9 cellular contexts compared by ENCODE assay signal in genomic region chr2:230913406-230913805, GRCh38. TPM values are rescaled to one million over a fixed set of nuclear protein-coding genes. Genes with fewer than 3 reads are reported as not detected.
DNase-seq lines count a peak whose midpoint lies in the region; ATAC-seq and TF ChIP-seq lines count a peak whose summit lies in the region.
"Had no signal": no experiment of that assay in that cellular context is flagged by ENCODE, and none has a peak within 500 bp of the region (broad histone marks: within the 10 kb centered on the region; RNA-seq: fewer than 3 reads in every experiment).

No MANE protein-coding gene starts in this region.

- H3K27ac ChIP-seq in IMR-90 (ENCODE audit: insufficient read depth, low read length) (no peak overlapping the region), lower lobe of right lung (no peak overlapping the region)
- H3K27ac ChIP-seq: uterus had no signal

- H2AFZ ChIP-seq in IMR-90 (replicated peaks; ENCODE audit: low read length, poor library complexity): no peak overlapping the region

- ATAC-seq in IMR-90 (ENCODE audit: low read depth): no peak
- ATAC-seq in lower lobe of right lung: peak; percentile 51 to 53
- ATAC-seq in HG02852 (IDR thresholded peaks at IDR 0.05; ENCODE audit: unreplicated experiment): no peak
- ATAC-seq in HG03025 (IDR thresholded peaks at IDR 0.05; ENCODE audit: low FRiP score, unreplicated experiment): no peak
- no peak for ATAC-seq in GM19452 (IDR thresholded peaks at IDR 0.05; ENCODE audit: unreplicated experiment)

- H2AK5ac ChIP-seq in IMR-90 (ENCODE audit: low read depth, low read length): no peak overlapping the region

- TF ChIP-seq RAD21 in IMR-90 (IDR thresholded peaks at IDR 0.05; ENCODE audit: low read length): peak; percentile 31; the same call in 1 of the 2 replicates

- no peaks in the 10 kb centered on the region for H3K36me3 Mint-ChIP-seq in activated T-helper 2 cell treated with anti-CD3 and anti-CD28 coated beads, Interferon-gamma antibody, Interleukin-2, Interleukin-4, amounts not matched to agents 10 μg/mL and 5 μg/mL and 100 μg/mL, durations not matched to agents 14 hours and 24 hours and 36 hours (ENCODE audit: low read depth)

- H3K27me3 Mint-ChIP-seq in activated T-helper 2 cell treated with anti-CD3 and anti-CD28 coated beads, Interferon-gamma antibody, Interleukin-2, Interleukin-4, amounts not matched to agents 10 μg/mL and 5 μg/mL and 100 μg/mL, durations not matched to agents 14 hours and 24 hours and 36 hours (ENCODE audit: low read depth): peaks cover 52% of the 10 kb centered on the region

- H3K4ac ChIP-seq in IMR-90 (ENCODE audit: low read depth, low read length): no peak overlapping the region

- H3K56ac ChIP-seq in IMR-90 (ENCODE audit: extremely low read depth, insufficient read depth, low read length): no peak overlapping the region

- TF ChIP-seq CTCF in IMR-90 (conservative IDR thresholded peaks at IDR 0.05; ENCODE audit: low read depth, low read length) (peak; percentile 31; the same call in 1 of the 2 replicates), lower lobe of right lung (IDR thresholded peaks at IDR 0.05) (peak; percentile 31)

- intact Hi-C loops in IMR-90 (cut with micrococcal nuclease): no loop called here
- intact Hi-C loops in activated T-helper 2 cell treated with anti-CD3 and anti-CD28 coated beads, Interferon-gamma antibody, Interleukin-2, Interleukin-4, amounts not matched to agents 10 μg/mL and 5 μg/mL and 100 μg/mL, durations not matched to agents 14 hours and 24 hours and 36 hours (cut with micrococcal nuclease): no loop called here
- intact Hi-C loops in lower lobe of right lung (cut with DNase I): no loop called here

- H3K27me3 ChIP-seq in IMR-90 (ENCODE audit: control insufficient read depth, insufficient read depth, low read length) (peaks cover 19% of the 10 kb centered on the region), lower lobe of right lung (ENCODE audit: low read depth) (peaks cover 4% of the 10 kb centered on the region)
- H3K27me3 ChIP-seq: uterus had no signal

- POLR2A ChIA-PET in IMR-90 (lab: Charles Lee; ENCODE audit: unreplicated experiment): no interaction called here

- H3K14ac ChIP-seq in IMR-90 (replicated peaks; ENCODE audit: low read depth, low read length): no peak overlapping the region

- H2BK15ac ChIP-seq in IMR-90 (ENCODE audit: low read depth, low read length): no peak overlapping the region

- no peaks in the 10 kb centered on the region for H3K36me3 ChIP-seq in IMR-90 (ENCODE audit: control insufficient read depth, insufficient read depth, low read length)
- H3K36me3 ChIP-seq in lower lobe of right lung: no peaks in the 10 kb centered on the region
- H3K36me3 ChIP-seq: uterus had no signal

- H3K4me1 ChIP-seq in IMR-90 (ENCODE audit: control insufficient read depth, insufficient read depth, low read length) (peaks cover 3% of the 10 kb centered on the region), lower lobe of right lung (no peaks in the 10 kb centered on the region)
- H3K4me1 ChIP-seq: uterus had no signal

- dilution Hi-C loops in IMR-90 (cut with HindIII; ENCODE audit: low sequenced_read_pairs, unreplicated experiment): no loop called here

- H2BK5ac ChIP-seq in IMR-90 (ENCODE audit: low read depth, low read length, poor library complexity, severe bottlenecking): no peak overlapping the region

- peak overlapping the region; percentile 29 for H3K27ac Mint-ChIP-seq in activated T-helper 2 cell treated with anti-CD3 and anti-CD28 coated beads, Interferon-gamma antibody, Interleukin-2, Interleukin-4, amounts not matched to agents 10 μg/mL and 5 μg/mL and 100 μg/mL, durations not matched to agents 14 hours and 24 hours and 36 hours

- no peak overlapping the region for H3K4me3 ChIP-seq in IMR-90 (ENCODE audit: insufficient read depth, low read depth, low read length)
- H3K4me3 ChIP-seq in lower lobe of right lung: no peak overlapping the region
- H3K4me3 ChIP-seq: uterus had no signal

- H3K9me1 ChIP-seq in IMR-90 (ENCODE audit: insufficient read depth, low read length): peaks cover 5% of the 10 kb centered on the region; the same call in 1 of the 2 replicates

- CTCF ChIA-PET in IMR-90 (lab: Yijun Ruan, JAX): interaction anchor here (1.3 to 1.5 kb wide), 2 partner anchors 11 to 74 kb away, joined by 3 to 4 read pairs; no protein-coding TSS in a partner anchor

- H3K9ac ChIP-seq in IMR-90 (ENCODE audit: low read depth, low read length): no peak overlapping the region

- H3K9me3 ChIP-seq in IMR-90 (ENCODE audit: control insufficient read depth, insufficient read depth, low read length) (no peaks in the 10 kb centered on the region), lower lobe of right lung (no peaks in the 10 kb centered on the region)
- H3K9me3 ChIP-seq: uterus had no signal

- no peak overlapping the region for H2AK9ac ChIP-seq in IMR-90 (replicated peaks; ENCODE audit: low read depth, low read length, poor library complexity)

- peaks cover 40% of the 10 kb centered on the region for H3K4me1 Mint-ChIP-seq in activated T-helper 2 cell treated with anti-CD3 and anti-CD28 coated beads, Interferon-gamma antibody, Interleukin-2, Interleukin-4, amounts not matched to agents 10 μg/mL and 5 μg/mL and 100 μg/mL, durations not matched to agents 14 hours and 24 hours and 36 hours (ENCODE audit: low read depth)

- no CpG with 5 or more reads among the region's 2 CpGs for WGBS in IMR-90 (ENCODE audit: extremely low coverage in 2 of 2, insufficient read length in 1 of 2), 2 experiments

- TF ChIP-seq POLR2A in IMR-90 (IDR thresholded peaks at IDR 0.05; ENCODE audit: low read depth, low read length): no peak

- no peak overlapping the region for H3K23ac ChIP-seq in IMR-90 (ENCODE audit: low read depth, low read length)

- H4K20me1 ChIP-seq in IMR-90 (ENCODE audit: insufficient read depth, low read length): no peaks in the 10 kb centered on the region

- H2BK20ac ChIP-seq in IMR-90 (ENCODE audit: low read depth, low read length): no peak overlapping the region

- no peak overlapping the region for H3K4me3 Mint-ChIP-seq in activated T-helper 2 cell treated with anti-CD3 and anti-CD28 coated beads, Interferon-gamma antibody, Interleukin-2, Interleukin-4, amounts not matched to agents 10 μg/mL and 5 μg/mL and 100 μg/mL, durations not matched to agents 14 hours and 24 hours and 36 hours (ENCODE audit: low read depth)

- peak; percentile 35 for DNase-seq in Daoy (ENCODE audit: low read depth)
- DNase-seq in IMR-90: no peak
- DNase-seq in activated T-helper 2 cell treated with anti-CD3 and anti-CD28 coated beads, Interferon-gamma antibody, Interleukin-2, Interleukin-4, amounts not matched to agents 10 μg/mL and 5 μg/mL and 100 μg/mL, durations not matched to agents 14 hours and 24 hours and 36 hours (ENCODE audit: low spot score): no peak
- DNase-seq in lower lobe of right lung: peak; percentile 50
- DNase-seq in cerebellar nuclear complex (lab: John Stamatoyannopoulos, UW): no peak

- H4K8ac ChIP-seq in IMR-90 (ENCODE audit: low read depth in 2 of 2, low read length in 2 of 2): no peak overlapping the region

- H3K79me1 ChIP-seq in IMR-90 (ENCODE audit: low read depth in 1 of 2, low read length in 2 of 2): no peaks in the 10 kb centered on the region

- no TSS peak for BruUV-seq in IMR-90 (replicated peaks; lab: Mats Ljungman, UMichigan)

- H3K4me2 ChIP-seq in IMR-90 (ENCODE audit: low read depth, low read length): no peak overlapping the region

- no peak overlapping the region for H2BK120ac ChIP-seq in IMR-90 (ENCODE audit: low read depth, low read length)

- no peaks in the 10 kb centered on the region for H3K9me3 Mint-ChIP-seq in activated T-helper 2 cell treated with anti-CD3 and anti-CD28 coated beads, Interferon-gamma antibody, Interleukin-2, Interleukin-4, amounts not matched to agents 10 μg/mL and 5 μg/mL and 100 μg/mL, durations not matched to agents 14 hours and 24 hours and 36 hours

- no peak overlapping the region for H3K18ac ChIP-seq in IMR-90 (ENCODE audit: low read depth, low read length)

- in situ Hi-C loops in IMR-90 (cut with MboI; ENCODE audit: low sequenced_read_pairs): no loop called here

- no peak overlapping the region for H4K91ac ChIP-seq in IMR-90 (ENCODE audit: insufficient read depth, low read depth, low read length)

- H4K5ac ChIP-seq in IMR-90 (ENCODE audit: low read depth, low read length): no peak overlapping the region

TF ChIP-seq in IMR-90, 13 proteins besides CTCF, POLR2A, EP300 and RAD21 (continues in another document):
- no peak for TF ChIP-seq FOS (IDR thresholded peaks at IDR 0.05; ENCODE audit: low read depth, low read length)
- TF ChIP-seq MAZ (IDR thresholded peaks at IDR 0.05; ENCODE audit: borderline replicate concordance, low read depth, low read length): no peak
- TF ChIP-seq RFX5 (IDR thresholded peaks at IDR 0.05; ENCODE audit: low read depth, low read length): no peak
- TF ChIP-seq USF2 (IDR thresholded peaks at IDR 0.05; ENCODE audit: low read depth, low read length): no peak
- TF ChIP-seq CEBPB (IDR thresholded peaks at IDR 0.05; ENCODE audit: low read depth, low read length): no peak
- no peak for TF ChIP-seq MAFK (IDR thresholded peaks at IDR 0.05; ENCODE audit: low read depth, low read length)

RNA-seq across cellular contexts. Expression of gene GPR55, which starts 11.6 kb away (rescaled TPM):
- total RNA-seq in Daoy (2014; rRNA removed; shearing (Covaris generic)): not detected in 2 replicates
- not detected in 2 replicates for total RNA-seq in IMR-90 (2012; rRNA removed)
- polyA plus RNA-seq in IMR-90 (2012; rRNA removed): 0.03 TPM in 1 of 2 replicates, not detected in the other
- not detected in 2 replicates for polyA plus RNA-seq in IMR-90 (2012; cell fraction: cytosol; rRNA removed)
- 0.02 and 0.05 TPM in 2 replicates for polyA plus RNA-seq in IMR-90 (2012; cell fraction: nucleus; rRNA removed; ENCODE audit: low replicate concordance)
- total RNA-seq in activated T-helper 2 cell treated with anti-CD3 and anti-CD28 coated beads, Interferon-gamma antibody, Interleukin-2, Interleukin-4, amounts not matched to agents 10 μg/mL and 5 μg/mL and 100 μg/mL, durations not matched to agents 14 hours and 24 hours and 36 hours: 0.57 and 0.78 TPM in 2 replicates
- 0.74 TPM for total RNA-seq in lower lobe of right lung
- total RNA-seq: uterus had no signal

RNA-seq across cellular contexts. Expression of gene ITM2C, which starts 48.7 kb away (rescaled TPM):
- total RNA-seq in Daoy (2014; rRNA removed; shearing (Covaris generic)): 41.8 and 41.9 TPM in 2 replicates
- 35.8 and 46.8 TPM in 2 replicates for total RNA-seq in IMR-90 (2012; rRNA removed)
- polyA plus RNA-seq in IMR-90 (2012; rRNA removed): 274 and 275 TPM in 2 replicates
- polyA plus RNA-seq in IMR-90 (2012; cell fraction: cytosol; rRNA removed): 429 TPM in 2 replicates
- 107 and 149 TPM in 2 replicates for polyA plus RNA-seq in IMR-90 (2012; cell fraction: nucleus; rRNA removed; ENCODE audit: low replicate concordance)
- 13.3 and 15.8 TPM in 2 replicates for total RNA-seq in activated T-helper 2 cell treated with anti-CD3 and anti-CD28 coated beads, Interferon-gamma antibody, Interleukin-2, Interleukin-4, amounts not matched to agents 10 μg/mL and 5 μg/mL and 100 μg/mL, durations not matched to agents 14 hours and 24 hours and 36 hours
- total RNA-seq in lower lobe of right lung: 27.6 TPM

Comparison
In these comparisons a context has a peak if more than half of its experiments do, and no peak if none do; other contexts are left out.
1. DNase-seq: peak in Daoy (single experiment) and lower lobe of right lung (single experiment); none in IMR-90 (single experiment), activated T-helper 2 cell treated with anti-CD3 and anti-CD28 coated beads, Interferon-gamma antibody, Interleukin-2, Interleukin-4, amounts not matched to agents 10 μg/mL and 5 μg/mL and 100 μg/mL, durations not matched to agents 14 hours and 24 hours and 36 hours (single experiment) and cerebellar nuclear complex (0 of 2).
2. ATAC-seq: peak in lower lobe of right lung (2 of 2); none in IMR-90 (single experiment), HG02852 (single experiment), HG03025 (single experiment) and GM19452 (single experiment).